13 cellular contexts compared by ENCODE assay signal in genomic region chr6:42423244-42423643, GRCh38. TPM values are rescaled to one million over a fixed set of nuclear protein-coding genes. Genes with fewer than 3 reads are reported as not detected.
DNase-seq lines count a peak whose midpoint lies in the region; ATAC-seq and TF ChIP-seq lines count a peak whose summit lies in the region.
"Had no signal": no experiment of that assay in that cellular context is flagged by ENCODE, and none has a peak within 500 bp of the region (broad histone marks: within the 10 kb centered on the region; RNA-seq: fewer than 3 reads in every experiment).

No MANE protein-coding gene starts in this region.

- H3K27me3 ChIP-seq in vagina = no peaks in the 10 kb centered on the region
- H3K27me3 ChIP-seq: transverse colon had no signal

- no peaks in the 10 kb centered on the region for H3K9me3 ChIP-seq in vagina
- H3K9me3 ChIP-seq: psoas muscle, transverse colon had no signal

- intact Hi-C loops in vagina (cut with DNase I) = no loop called here

- no peak overlapping the region for H3K4me3 ChIP-seq in vagina
- H3K4me3 ChIP-seq: psoas muscle, transverse colon had no signal

- no peak for TF ChIP-seq CTCF in vagina (IDR thresholded peaks at IDR 0.05)

- peaks cover 15% of the 10 kb centered on the region for H3K4me1 ChIP-seq in vagina
- H3K4me1 ChIP-seq: psoas muscle had no signal

- peak overlapping the region; percentile 22 for H3K27ac Mint-ChIP-seq in activated T-helper 17 cell treated with anti-CD3 and anti-CD28 coated beads, Interleukin-2, amount 50 U/mL, for 72 hours

- H3K36me3 ChIP-seq in vagina = no peaks in the 10 kb centered on the region
- H3K36me3 ChIP-seq: transverse colon had no signal

- H3K4me3 Mint-ChIP-seq in activated T-helper 17 cell treated with anti-CD3 and anti-CD28 coated beads, Interleukin-2, amount 50 U/mL, for 72 hours = peak overlapping the region; percentile 64

- H3K36me3 Mint-ChIP-seq in activated T-helper 17 cell treated with anti-CD3 and anti-CD28 coated beads, Interleukin-2, amount 50 U/mL, for 72 hours (ENCODE audit: low read depth) = peaks cover 9% of the 10 kb centered on the region

- peaks cover 43% of the 10 kb centered on the region for H3K4me1 Mint-ChIP-seq in activated T-helper 17 cell treated with anti-CD3 and anti-CD28 coated beads, Interleukin-2, amount 50 U/mL, for 72 hours

- peak; percentile 67 for DNase-seq in activated CD4-positive, alpha-beta T cell treated with anti-CD3 and anti-CD28 coated beads for 48 hours
- no peak for DNase-seq in activated CD4-positive, alpha-beta T cell treated with anti-CD3 and anti-CD28 coated beads, Interleukin-2, amount 50 U/mL, for 1 hour
- peak; percentile 53 to 58 for DNase-seq in stimulated activated CD8-positive, alpha-beta memory T cell treated with anti-CD3 and anti-CD28 coated beads, Interleukin-15, amount 100 ng/mL, for 48 hours (ENCODE audit: low read depth in 2 of 2)
- no peak for DNase-seq in kidney glomerular epithelial cell (lab: John Stamatoyannopoulos, UW)
- DNase-seq in RKO (ENCODE audit: low spot score) = no peak
- no peak for DNase-seq in vagina (ENCODE audit: extremely low spot score in 2 of 2)
- DNase-seq: DMS153, IMR-90, NCI-H1694 treated with DMSO at 0.1 percent for 48 hours, psoas muscle, transverse colon had no signal

- TF ChIP-seq POLR2A in vagina (IDR thresholded peaks at IDR 0.05) = no peak

- no peaks in the 10 kb centered on the region for H3K27me3 Mint-ChIP-seq in activated T-helper 17 cell treated with anti-CD3 and anti-CD28 coated beads, Interleukin-2, amount 50 U/mL, for 72 hours

- H3K27ac ChIP-seq in vagina = no peak overlapping the region
- H3K27ac ChIP-seq: psoas muscle, transverse colon had no signal

- peak; percentile 60 for ATAC-seq in HG02885 (IDR thresholded peaks at IDR 0.05; ENCODE audit: poor library complexity, unreplicated experiment)
- ATAC-seq in activated T-helper 17 cell treated with anti-CD3 and anti-CD28 coated beads, Interleukin-2, amount 50 U/mL, for 72 hours (replicated peaks) = peak; percentile 84
- ATAC-seq: psoas muscle had no signal

- H3K9me3 Mint-ChIP-seq in activated T-helper 17 cell treated with anti-CD3 and anti-CD28 coated beads, Interleukin-2, amount 50 U/mL, for 72 hours = no peaks in the 10 kb centered on the region

RNA-seq across cellular contexts. Expression of gene TRERF1, which starts 28.5 kb away (rescaled TPM):
- total RNA-seq in activated T-helper 17 cell treated with anti-CD3 and anti-CD28 coated beads, Interleukin-2, amount 50 U/mL, for 72 hours = 10 to 100 TPM; 16.6 to 32.4 TPM
- 20.6 TPM for total RNA-seq in vagina

Comparison
In these comparisons a context has a peak if more than half of its experiments do, and no peak if none do; other contexts are left out.
1. DNase-seq: peak in activated CD4-positive, alpha-beta T cell treated with anti-CD3 and anti-CD28 coated beads for 48 hours (single experiment) and stimulated activated CD8-positive, alpha-beta memory T cell treated with anti-CD3 and anti-CD28 coated beads, Interleukin-15, amount 100 ng/mL, for 48 hours (2 of 2); none in activated CD4-positive, alpha-beta T cell treated with anti-CD3 and anti-CD28 coated beads, Interleukin-2, amount 50 U/mL, for 1 hour (single experiment), kidney glomerular epithelial cell (single experiment), RKO (single experiment) and vagina (0 of 2).